11 cellular contexts compared by ENCODE assay signal in the genomic region with DNA sequence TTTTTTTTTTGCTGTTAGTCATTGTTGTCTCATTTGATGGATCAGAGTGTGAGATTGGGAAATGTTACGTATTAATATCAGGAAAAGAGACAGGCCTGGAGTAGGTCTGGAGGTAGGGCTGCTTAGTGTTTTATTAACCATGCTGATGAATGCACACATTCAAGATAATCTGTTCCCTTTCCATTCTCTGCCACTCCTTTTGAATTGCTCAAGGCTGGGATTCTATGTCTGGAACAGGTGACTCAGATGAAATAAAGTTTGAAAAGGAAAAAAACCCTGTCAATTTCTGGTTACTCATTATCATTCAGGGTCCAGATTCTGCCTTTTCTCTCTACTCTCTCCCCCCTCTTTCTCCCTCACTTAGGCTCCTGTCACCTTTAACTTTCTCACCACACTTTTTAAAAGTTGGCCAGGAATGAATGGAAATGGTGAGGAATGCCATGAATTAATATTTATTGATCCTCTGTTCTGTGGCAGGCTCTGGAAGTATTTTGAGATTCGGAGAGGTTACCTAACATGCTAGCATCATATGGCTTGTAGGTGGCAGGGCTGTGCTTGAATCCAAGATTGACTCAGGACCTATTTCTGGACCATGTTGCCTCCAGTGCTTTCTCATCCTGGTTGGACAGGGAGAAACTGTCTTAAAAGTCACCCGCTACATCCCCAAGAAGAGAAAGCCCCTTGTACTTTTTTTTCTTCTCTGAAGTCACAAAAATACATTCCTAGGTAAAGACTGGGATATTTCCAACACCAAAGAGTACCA. TPM values are rescaled to one million over a fixed set of nuclear protein-coding genes. Genes with fewer than 3 reads are reported as not detected.
DNase-seq lines count a peak whose midpoint lies in the region; ATAC-seq, FAIRE-seq and TF ChIP-seq lines count a peak whose summit lies in the region.
"Had no signal": no experiment of that assay in that cellular context is flagged by ENCODE, and none has a peak within 500 bp of the region (broad histone marks: within the 10 kb centered on the region; RNA-seq: fewer than 3 reads in every experiment).

No MANE protein-coding gene starts in this region.

- CTCF ChIA-PET in CD8-positive, alpha-beta memory T cell (lab: Charles Lee), result no interaction called here
- CTCF ChIA-PET in PC-3 (lab: Charles Lee), result interaction anchor here (0.6 kb wide), 1 partner anchor 22 kb away, joined by 3 read pairs; no protein-coding TSS in a partner anchor

- no peaks in the 10 kb centered on the region for H3K9me3 Mint-ChIP-seq in CD8-positive, alpha-beta memory T cell
- H3K9me3 Mint-ChIP-seq: T-helper 2 cell treated with Interferon-gamma antibody and Interleukin-4, amounts not matched to agents 5 μg/mL and 100 μg/mL, for 36 hours had no signal

- intact Hi-C loops in PC-3 (cut with micrococcal nuclease) (loop anchor here (1.0 to 5.0 kb wide), 2 partner anchors 9 to 35 kb away; no protein-coding TSS in a partner anchor), pancreas (cut with DNase I) (no loop called here), posterior vena cava (cut with DNase I) (no loop called here)

- peaks cover 93% of the 10 kb centered on the region for H3K79me2 ChIP-seq in PC-3 (ENCODE audit: low read length)

- H3K9me2 ChIP-seq in PC-3 (replicated peaks; ENCODE audit: low read length), result no peaks in the 10 kb centered on the region

- H3K4me2 ChIP-seq in PC-3 (ENCODE audit: low read length), result peak overlapping the region; percentile 65

- no peak for FAIRE-seq in pancreas (lab: Jason Lieb, UNC)

- WGBS in pancreas, 2 donors, result 37 to 54% methylated on average over 3 of the region's 3 CpGs

- POLR2A ChIA-PET in CD8-positive, alpha-beta memory T cell (lab: Charles Lee), result interaction anchor here (0.8 kb wide), 1 partner anchor 41 kb away, joined by 3 read pairs; no protein-coding TSS in a partner anchor
- POLR2A ChIA-PET in PC-3 (lab: Charles Lee; ENCODE audit: unreplicated experiment), result no interaction called here

- no peak for DNase-seq in CD8-positive, alpha-beta memory T cell
- DNase-seq in PC-3, result peak; percentile 79
- peak; percentile 65 for DNase-seq in fibroblast of mammary gland (ENCODE audit: low read depth)
- no peak for DNase-seq in pancreas
- DNase-seq in MV-4-11 (lab: John Stamatoyannopoulos, UW), result no peak
- no peak for DNase-seq in T-helper 2 cell
- no peak for DNase-seq in posterior vena cava (ENCODE audit: low spot score)
- DNase-seq: COR-L47, NCI-H1436 had no signal

- no peak overlapping the region for H2AFZ ChIP-seq in PC-3 (ENCODE audit: low read length)

- no peak overlapping the region for H3K4me3 ChIP-seq in CD8-positive, alpha-beta memory T cell (ENCODE audit: low read length)
- H3K4me3 ChIP-seq in PC-3 (ENCODE audit: low read length) (no peak overlapping the region), fibroblast of mammary gland (ENCODE audit: control insufficient read depth, low read depth, low read length) (no peak overlapping the region), pancreas (no peak overlapping the region)

- ATAC-seq in PC-3 (peak; percentile 6; the same call in 1 of the 2 replicates), pancreas (peak in 3 of 4 donors; percentile 9 to 65 (median 46)), GM19324 (IDR thresholded peaks at IDR 0.05; ENCODE audit: low FRiP score, unreplicated experiment) (no peak)

- no TSS peak for BruUV-seq in PC-3 (replicated peaks; lab: Mats Ljungman, UMichigan)

- no peaks in the 10 kb centered on the region for H3K9me3 ChIP-seq in CD8-positive, alpha-beta memory T cell (ENCODE audit: low read length)
- H3K9me3 ChIP-seq in PC-3 (ENCODE audit: low read length) (no peaks in the 10 kb centered on the region), pancreas (no peaks in the 10 kb centered on the region)

- peak overlapping the region; percentile 27; the same call in 1 of the 2 replicates for H3K9ac ChIP-seq in PC-3 (ENCODE audit: low read length)

- peaks cover 78% of the 10 kb centered on the region for H4K20me1 ChIP-seq in PC-3 (ENCODE audit: low read length)

- H3K27ac ChIP-seq in CD8-positive, alpha-beta memory T cell (ENCODE audit: low read depth, low read length), result no peak overlapping the region
- H3K27ac ChIP-seq in PC-3 (ENCODE audit: low read length) (peak overlapping the region; percentile 85), pancreas (peak overlapping the region in 2 of 4 donors; percentile 15 to 30)

- H3K4me1 ChIP-seq in CD8-positive, alpha-beta memory T cell (ENCODE audit: insufficient read depth, low read length), result peaks cover 66% of the 10 kb centered on the region
- H3K4me1 ChIP-seq in PC-3 (ENCODE audit: insufficient read depth, low read length), result peaks cover 71% of the 10 kb centered on the region
- H3K4me1 ChIP-seq in pancreas, result peaks cover 14 to 66% (median 37%) of the 10 kb centered on the region in 3 donors

- H3K27me3 ChIP-seq in CD8-positive, alpha-beta memory T cell (ENCODE audit: insufficient read depth, low read length, poor library complexity, severe bottlenecking), result no peaks in the 10 kb centered on the region
- H3K27me3 ChIP-seq in PC-3 (ENCODE audit: low read length), result no peaks in the 10 kb centered on the region
- no peaks in the 10 kb centered on the region for H3K27me3 ChIP-seq in pancreas

- H3K36me3 ChIP-seq in CD8-positive, alpha-beta memory T cell (ENCODE audit: insufficient read depth, low read length), result no peaks in the 10 kb centered on the region
- 0 out of 2 replicates have a peak, but pooled peaks cover 5% of the 10 kb centered on the region for H3K36me3 ChIP-seq in PC-3 (ENCODE audit: low read depth, low read length)
- H3K36me3 ChIP-seq in pancreas, result no peaks in the 10 kb centered on the region

- H3K4me1 Mint-ChIP-seq in CD8-positive, alpha-beta memory T cell, result peaks cover 79 to 94% (median 91%) of the 10 kb centered on the region in 3 donors

- H3F3A ChIP-seq in PC-3 (ENCODE audit: low read length, unreplicated experiment), result peaks cover 12% of the 10 kb centered on the region

- no peak for TF ChIP-seq CTCF in PC-3 (conservative IDR thresholded peaks at IDR 0.05; ENCODE audit: low read depth, low read length)
- no peak for TF ChIP-seq CTCF in fibroblast of mammary gland (conservative IDR thresholded peaks at IDR 0.05; ENCODE audit: control insufficient read depth, insufficient read depth, low read depth, low read length)
- TF ChIP-seq CTCF in pancreas (IDR thresholded peaks at IDR 0.05), result no peak

- peak overlapping the region in 1 of 7 donors; percentile 3 for H3K4me3 Mint-ChIP-seq in CD8-positive, alpha-beta memory T cell
- H3K4me3 Mint-ChIP-seq: T-helper 2 cell treated with Interferon-gamma antibody and Interleukin-4, amounts not matched to agents 5 μg/mL and 100 μg/mL, for 36 hours had no signal

- peaks cover 0 to 2% (median 0%) of the 10 kb centered on the region in 3 donors for H3K36me3 Mint-ChIP-seq in CD8-positive, alpha-beta memory T cell

- peak overlapping the region in 6 of 8 donors; percentile 20 to 84 (median 62) for H3K27ac Mint-ChIP-seq in CD8-positive, alpha-beta memory T cell
- H3K27ac Mint-ChIP-seq: T-helper 2 cell treated with Interferon-gamma antibody and Interleukin-4, amounts not matched to agents 5 μg/mL and 100 μg/mL, for 36 hours had no signal

- no peaks in the 10 kb centered on the region for H3K27me3 Mint-ChIP-seq in CD8-positive, alpha-beta memory T cell

RNA-seq across cellular contexts. Expression of a gene that starts 40.2 kb away (rescaled TPM):
- 10 to 100 TPM; 30.8 to 36.0 TPM for total RNA-seq in CD8-positive, alpha-beta memory T cell
- 13.5 TPM for polyA plus RNA-seq in CD8-positive, alpha-beta memory T cell
- total RNA-seq in PC-3 (2014; rRNA removed), result 133 and 167 TPM in 2 replicates
- 10 to 100 TPM; 12.4 to 38.7 (median 16.0) TPM for total RNA-seq in pancreas
- polyA plus RNA-seq in pancreas, result 10 to 100 TPM in 1 of 2 donors, 1 to 10 TPM in 1; 9.7 to 10.5 TPM
- total RNA-seq in posterior vena cava, result 10 to 100 TPM; 53.5 to 75.8 TPM

Comparison
In these comparisons a context has a peak if more than half of its experiments do, and no peak if none do; other contexts are left out.
1. DNase-seq: peak in PC-3 (single experiment) and fibroblast of mammary gland (single experiment); none in CD8-positive, alpha-beta memory T cell (0 of 5), pancreas (0 of 6), MV-4-11 (single experiment), T-helper 2 cell (0 of 5) and posterior vena cava (single experiment).